1 cellular context compared by ENCODE assay signal in genomic region chr17:22694362-22695227, GRCh38.
A peak's percentile ranks its signal among the peaks of the same experiment; 100 is the strongest.
TF ChIP-seq lines count a peak whose summit lies in the region.

No MANE protein-coding gene starts in this region.

TF ChIP-seq in HepG2, 621 proteins besides CTCF, POLR2A, EP300 and RAD21 (continued from another document):
- TF ChIP-seq ZBTB33 (CRISPR knock-in tag; IDR thresholded peaks at IDR 0.05): peak; percentile 84; the same call in 1 of the 2 replicates
